ENCODE assay signal across 34 cellular contexts in genomic region chr16:90005956-90006663, GRCh38. TPM values are rescaled to one million over a fixed set of nuclear protein-coding genes. Genes with fewer than 3 reads are reported as not detected.
"Had no signal": no experiment of that assay in that cellular context is flagged by ENCODE, and none has a peak within 500 bp of the region (broad histone marks: within the 10 kb centered on the region; RNA-seq: fewer than 3 reads in every experiment).

No MANE protein-coding gene starts in this region.

- H3K4me3 Mint-ChIP-seq: activated CD4-positive, alpha-beta memory T cell treated with anti-CD3 and anti-CD28 coated beads for 36 hours; activated CD4-positive, alpha-beta T cell treated with anti-CD3 and anti-CD28 coated beads for 36 hours; activated CD4-positive, alpha-beta T cell treated with anti-CD3 and anti-CD28 coated beads, Interleukin-2, amount 10 ng/mL, durations not matched to agents 24 days and 14 days; activated CD8-positive, alpha-beta memory T cell treated with anti-CD3 and anti-CD28 coated beads, Interleukin-2, amount 10 ng/mL, durations not matched to agents 7 days and 5 days; activated CD8-positive, alpha-beta T cell treated with anti-CD3 and anti-CD28 coated beads, Interleukin-2, amount 10 ng/mL, durations not matched to agents 7 days and 5 days; activated naive CD4-positive, alpha-beta T cell treated with anti-CD3 and anti-CD28 coated beads for 36 hours; activated naive CD4-positive, alpha-beta T cell treated with anti-CD3 and anti-CD28 coated beads, Interleukin-2, amount 50 U/mL, for 24 hours; activated naive CD8-positive, alpha-beta T cell treated with anti-CD3 and anti-CD28 coated beads for 36 hours; activated naive CD8-positive, alpha-beta T cell treated with anti-CD3 and anti-CD28 coated beads, Interleukin-2, amount 50 U/mL, for 24 hours; activated T-helper 1 cell treated with anti-CD3 and anti-CD28 coated beads, Interleukin-12 subunit alpha, Interleukin-12 subunit beta, Interleukin-2, Interleukin-4 antibody, amounts not matched to agents 30 ng/mL and 10 ng/mL and 1 ng/mL, durations not matched to agents 14 hours and 24 hours and 36 hours; effector memory CD8-positive, alpha-beta T cell had no signal

- H3K27ac ChIP-seq: adrenal gland, body of pancreas, esophagus muscularis mucosa, foreskin keratinocyte, gastrocnemius medialis, heart left ventricle had no signal

- H3K9me3 Mint-ChIP-seq: activated CD4-positive, alpha-beta memory T cell treated with anti-CD3 and anti-CD28 coated beads for 36 hours; activated CD4-positive, alpha-beta T cell treated with anti-CD3 and anti-CD28 coated beads, Interleukin-2, amount 10 ng/mL, durations not matched to agents 24 days and 14 days; activated naive CD4-positive, alpha-beta T cell treated with anti-CD3 and anti-CD28 coated beads for 36 hours; activated naive CD4-positive, alpha-beta T cell treated with anti-CD3 and anti-CD28 coated beads, Interleukin-2, amount 50 U/mL, for 24 hours; activated naive CD8-positive, alpha-beta T cell treated with anti-CD3 and anti-CD28 coated beads for 36 hours; activated naive CD8-positive, alpha-beta T cell treated with anti-CD3 and anti-CD28 coated beads, Interleukin-2, amount 50 U/mL, for 24 hours; activated T-helper 1 cell treated with anti-CD3 and anti-CD28 coated beads, Interleukin-12 subunit alpha, Interleukin-12 subunit beta, Interleukin-2, Interleukin-4 antibody, amounts not matched to agents 30 ng/mL and 10 ng/mL and 1 ng/mL, durations not matched to agents 14 hours and 24 hours and 36 hours; activated T-helper 2 cell treated with anti-CD3 and anti-CD28 coated beads, Interferon-gamma antibody, Interleukin-2, Interleukin-4, amounts not matched to agents 10 μg/mL and 5 μg/mL and 100 μg/mL, durations not matched to agents 14 hours and 24 hours and 36 hours; effector memory CD8-positive, alpha-beta T cell had no signal

- H3K9me3 ChIP-seq: adrenal gland, body of pancreas, esophagus muscularis mucosa, gastrocnemius medialis, heart left ventricle had no signal

- FAIRE-seq: colon had no signal

- H3K4me3 ChIP-seq: adrenal gland, body of pancreas, esophagus muscularis mucosa, gastrocnemius medialis, heart left ventricle had no signal

- H3K27me3 Mint-ChIP-seq: activated CD4-positive, alpha-beta memory T cell treated with anti-CD3 and anti-CD28 coated beads for 36 hours; activated CD4-positive, alpha-beta T cell treated with anti-CD3 and anti-CD28 coated beads for 36 hours; activated naive CD4-positive, alpha-beta T cell treated with anti-CD3 and anti-CD28 coated beads, Interleukin-2, amount 50 U/mL, for 24 hours; activated naive CD8-positive, alpha-beta T cell treated with anti-CD3 and anti-CD28 coated beads for 36 hours; activated naive CD8-positive, alpha-beta T cell treated with anti-CD3 and anti-CD28 coated beads, Interleukin-2, amount 50 U/mL, for 24 hours; effector memory CD8-positive, alpha-beta T cell had no signal

- H3K27me3 ChIP-seq: adrenal gland, body of pancreas, esophagus muscularis mucosa, foreskin keratinocyte, gastrocnemius medialis, heart left ventricle had no signal

- DNase-seq: activated CD4-positive, alpha-beta memory T cell treated with anti-CD3 and anti-CD28 coated beads for 36 hours; activated CD4-positive, alpha-beta T cell treated with anti-CD3 and anti-CD28 coated beads for 36 hours; activated CD4-positive, alpha-beta T cell treated with anti-CD3 and anti-CD28 coated beads, Interleukin-2, amount 10 ng/mL, durations not matched to agents 24 days and 14 days; activated CD4-positive, CD25-positive, alpha-beta regulatory T cell; activated CD4-positive, CD25-positive, alpha-beta regulatory T cell treated with anti-CD3 and anti-CD28 coated beads, Interleukin-2, amount 50 U/mL, for 72 hours; activated CD8-positive, alpha-beta memory T cell treated with anti-CD3 and anti-CD28 coated beads, Interleukin-2, amount 10 ng/mL, durations not matched to agents 7 days and 5 days; activated CD8-positive, alpha-beta memory T cell treated with anti-CD3 and anti-CD28 coated beads, Interleukin-2, amount 50 U/mL, for 4 hours; activated CD8-positive, alpha-beta T cell treated with anti-CD3 and anti-CD28 coated beads, Interleukin-2, amount 10 ng/mL, durations not matched to agents 7 days and 5 days; activated effector memory CD4-positive, alpha-beta T cell treated with anti-CD3 and anti-CD28 coated beads, Interleukin-2, amount 50 U/mL, for 16 hours; activated naive CD4-positive, alpha-beta T cell treated with anti-CD3 and anti-CD28 coated beads for 36 hours; activated naive CD8-positive, alpha-beta T cell treated with anti-CD3 and anti-CD28 coated beads for 36 hours; activated naive CD8-positive, alpha-beta T cell treated with anti-CD3 and anti-CD28 coated beads, Interleukin-2, amount 50 U/mL, for 24 hours; activated T-cell treated with anti-CD3 and anti-CD28 coated beads, Interleukin-2, amount 50 U/mL, for 1 hour; activated T-cell treated with anti-CD3 and anti-CD28 coated beads, Interleukin-2, amount 50 U/mL, for 48 hours; adrenal gland; amygdala; aorta; body of pancreas; caudate nucleus; cortex of kidney; dermis blood vessel endothelial cell; effector CD4-positive, alpha-beta T cell; effector memory CD8-positive, alpha-beta T cell; erythroblast; foreskin keratinocyte; gastrocnemius medialis; glutamatergic neuron; heart left ventricle; T-helper 2 cell had no signal

- H3K4me1 ChIP-seq: adrenal gland, body of pancreas, esophagus muscularis mucosa, foreskin keratinocyte had no signal

- ATAC-seq: activated CD4-positive, alpha-beta T cell treated with anti-CD3 and anti-CD28 coated beads for 36 hours; activated CD8-positive, alpha-beta memory T cell treated with anti-CD3 and anti-CD28 coated beads, Interleukin-2, amount 10 ng/mL, durations not matched to agents 7 days and 5 days; activated CD8-positive, alpha-beta T cell treated with anti-CD3 and anti-CD28 coated beads, Interleukin-2, amount 10 ng/mL, durations not matched to agents 7 days and 5 days; activated naive CD8-positive, alpha-beta T cell treated with anti-CD3 and anti-CD28 coated beads, Interleukin-2, amount 50 U/mL, for 24 hours; body of pancreas; effector memory CD8-positive, alpha-beta T cell; foreskin keratinocyte; gastrocnemius medialis had no signal

- H3K36me3 ChIP-seq: adrenal gland, gastrocnemius medialis had no signal

- H3K27ac Mint-ChIP-seq: activated CD4-positive, alpha-beta memory T cell treated with anti-CD3 and anti-CD28 coated beads for 36 hours; activated CD4-positive, alpha-beta T cell treated with anti-CD3 and anti-CD28 coated beads for 36 hours; activated CD4-positive, alpha-beta T cell treated with anti-CD3 and anti-CD28 coated beads, Interleukin-2, amount 10 ng/mL, durations not matched to agents 24 days and 14 days; activated CD8-positive, alpha-beta memory T cell treated with anti-CD3 and anti-CD28 coated beads, Interleukin-2, amount 10 ng/mL, durations not matched to agents 7 days and 5 days; activated CD8-positive, alpha-beta T cell treated with anti-CD3 and anti-CD28 coated beads, Interleukin-2, amount 10 ng/mL, durations not matched to agents 7 days and 5 days; activated naive CD4-positive, alpha-beta T cell treated with anti-CD3 and anti-CD28 coated beads for 36 hours; activated naive CD4-positive, alpha-beta T cell treated with anti-CD3 and anti-CD28 coated beads, Interleukin-2, amount 50 U/mL, for 24 hours; activated naive CD8-positive, alpha-beta T cell treated with anti-CD3 and anti-CD28 coated beads for 36 hours; activated naive CD8-positive, alpha-beta T cell treated with anti-CD3 and anti-CD28 coated beads, Interleukin-2, amount 50 U/mL, for 24 hours; activated T-helper 1 cell treated with anti-CD3 and anti-CD28 coated beads, Interleukin-12 subunit alpha, Interleukin-12 subunit beta, Interleukin-2, Interleukin-4 antibody, amounts not matched to agents 30 ng/mL and 10 ng/mL and 1 ng/mL, durations not matched to agents 14 hours and 24 hours and 36 hours; activated T-helper 2 cell treated with anti-CD3 and anti-CD28 coated beads, Interferon-gamma antibody, Interleukin-2, Interleukin-4, amounts not matched to agents 10 μg/mL and 5 μg/mL and 100 μg/mL, durations not matched to agents 14 hours and 24 hours and 36 hours; effector memory CD8-positive, alpha-beta T cell had no signal

- H3K36me3 Mint-ChIP-seq: activated CD4-positive, alpha-beta memory T cell treated with anti-CD3 and anti-CD28 coated beads for 36 hours; activated naive CD4-positive, alpha-beta T cell treated with anti-CD3 and anti-CD28 coated beads, Interleukin-2, amount 50 U/mL, for 24 hours; activated naive CD8-positive, alpha-beta T cell treated with anti-CD3 and anti-CD28 coated beads for 36 hours had no signal

RNA-seq across cellular contexts. Expression of gene DBNDD1, which starts 13.1 kb away (rescaled TPM):
- total RNA-seq: activated CD4-positive, alpha-beta T cell treated with anti-CD3 and anti-CD28 coated beads, Interleukin-2, amount 10 ng/mL, durations not matched to agents 24 days and 14 days; activated CD8-positive, alpha-beta memory T cell treated with anti-CD3 and anti-CD28 coated beads, Interleukin-2, amount 10 ng/mL, durations not matched to agents 7 days and 5 days had no signal
